21 cellular contexts compared by ENCODE assay signal in genomic region chr9:37413311-37413710, GRCh38. TPM values are rescaled to one million over a fixed set of nuclear protein-coding genes. Genes with fewer than 3 reads are reported as not detected.
DNase-seq lines count a peak whose midpoint lies in the region; TF ChIP-seq lines count a peak whose summit lies in the region.
"Had no signal": no experiment of that assay in that cellular context is flagged by ENCODE, and none has a peak within 500 bp of the region (broad histone marks: within the 10 kb centered on the region; RNA-seq: fewer than 3 reads in every experiment).

No MANE protein-coding gene starts in this region.

- H3K4me1 ChIP-seq in skeletal muscle tissue (ENCODE audit: control insufficient read depth in 3 of 3, insufficient read depth in 3 of 3, low read length in 3 of 3): peaks cover 23 to 29% (median 25%) of the 10 kb centered on the region in 3 donors
- peaks cover 28% of the 10 kb centered on the region for H3K4me1 ChIP-seq in CD4-positive, alpha-beta memory T cell (ENCODE audit: insufficient read depth, low read length)

- no peaks in the 10 kb centered on the region for H3K9me3 ChIP-seq in WERI-Rb-1 (ENCODE audit: severe bottlenecking)
- no peaks in the 10 kb centered on the region for H3K9me3 ChIP-seq in skeletal muscle tissue (ENCODE audit: control insufficient read depth in 3 of 3, low read length in 3 of 3)
- no peaks in the 10 kb centered on the region for H3K9me3 ChIP-seq in CD4-positive, alpha-beta memory T cell (ENCODE audit: control insufficient read depth in 1 of 2, low read length in 2 of 2)
- H3K9me3 ChIP-seq: HAP-1, stomach, upper lobe of left lung had no signal

- H3K36me3 ChIP-seq in WERI-Rb-1: no peaks in the 10 kb centered on the region
- no peaks in the 10 kb centered on the region for H3K36me3 ChIP-seq in skeletal muscle tissue (ENCODE audit: control insufficient read depth in 3 of 3, insufficient read depth in 3 of 3, low read length in 3 of 3)
- no peaks in the 10 kb centered on the region for H3K36me3 ChIP-seq in CD4-positive, alpha-beta memory T cell (ENCODE audit: insufficient read depth, low read length)
- H3K36me3 ChIP-seq: HAP-1, stomach, upper lobe of left lung had no signal

- H3K4me1 Mint-ChIP-seq in CD4-positive, alpha-beta memory T cell: peaks cover 19 to 34% (median 28%) of the 10 kb centered on the region in 4 donors

- no peak overlapping the region for H3K4me3 Mint-ChIP-seq in CD4-positive, alpha-beta memory T cell
- H3K4me3 Mint-ChIP-seq: central memory CD8-positive, alpha-beta T cell had no signal

- peak overlapping the region in 1 of 7 donors; percentile 18 for H3K27ac Mint-ChIP-seq in CD4-positive, alpha-beta memory T cell

- in situ Hi-C loops in GM13977 (cut with MboI; ENCODE audit: low pct_unique_long_range_greater_than_20kb, low sequenced_read_pairs, unreplicated experiment): no loop called here

- H3K27me3 ChIP-seq in WERI-Rb-1 (ENCODE audit: insufficient read depth, low read depth, severe bottlenecking) (no peaks in the 10 kb centered on the region), skeletal muscle tissue (ENCODE audit: control insufficient read depth in 3 of 3, insufficient read depth in 3 of 3, low read length in 3 of 3) (no peaks in the 10 kb centered on the region)
- H3K27me3 ChIP-seq in CD4-positive, alpha-beta memory T cell (ENCODE audit: insufficient read depth, low read length): no peaks in the 10 kb centered on the region
- H3K27me3 ChIP-seq: stomach, upper lobe of left lung had no signal

- DNase-seq in H4 (ENCODE audit: low spot score) (peak; percentile 42), WERI-Rb-1 (no peak), iris pigment epithelial cell (ENCODE audit: low read depth) (peak; percentile 23), GM13977 (ENCODE audit: low spot score) (no peak), epidermal melanocyte (ENCODE audit: insufficient read length, low spot score) (no peak)
- DNase-seq in CD4-positive, alpha-beta memory T cell: no peak
- no peak for DNase-seq in stimulated activated CD4-positive, alpha-beta T cell treated with anti-CD3 and anti-CD28 coated beads, Interleukin-15, amount 100 ng/mL, for 24 hours
- DNase-seq: activated CD4-positive, CD25-positive, alpha-beta regulatory T cell treated with anti-CD3 and anti-CD28 coated beads, Interleukin-2, amount 50 U/mL, for 72 hours; activated gamma-delta T cell; amygdala; effector CD8-positive, alpha-beta T cell; left colon; NCI-H1092; NCI-H2081 treated with DMSO at 0.1 percent for 48 hours; NCI-H526 treated with DMSO at 0.1 percent for 48 hours; OCI-M1; stomach; upper lobe of left lung had no signal

- H3K27ac ChIP-seq in WERI-Rb-1 (peak overlapping the region; percentile 72), skeletal muscle tissue (ENCODE audit: low read depth, low read length) (peak overlapping the region; percentile 45)
- no peak overlapping the region for H3K27ac ChIP-seq in CD4-positive, alpha-beta memory T cell (ENCODE audit: low read depth, low read length)
- H3K27ac ChIP-seq: upper lobe of left lung had no signal

- H3K27me3 Mint-ChIP-seq in CD4-positive, alpha-beta memory T cell: peaks cover 4 to 5% of the 10 kb centered on the region in 2 donors

- no peaks in the 10 kb centered on the region for H3K36me3 Mint-ChIP-seq in CD4-positive, alpha-beta memory T cell

- H3K9me3 Mint-ChIP-seq in CD4-positive, alpha-beta memory T cell: no peaks in the 10 kb centered on the region
- H3K9me3 Mint-ChIP-seq: central memory CD8-positive, alpha-beta T cell had no signal

- H3K4me3 ChIP-seq in WERI-Rb-1 (ENCODE audit: low read depth, low read length): peak overlapping the region; percentile 31; the same call in 1 of the 2 replicates
- H3K4me3 ChIP-seq in skeletal muscle tissue (ENCODE audit: low read length in 3 of 3): no peak overlapping the region
- H3K4me3 ChIP-seq in CD4-positive, alpha-beta memory T cell (ENCODE audit: low read length in 2 of 2): no peak overlapping the region
- H3K4me3 ChIP-seq: HAP-1, stomach, upper lobe of left lung had no signal

- peak overlapping the region in 1 of 3 donors; percentile 57 for H3K9ac ChIP-seq in skeletal muscle tissue (ENCODE audit: low read depth in 1 of 3, low read length in 3 of 3)

- POLR2A ChIA-PET in CD4-positive, alpha-beta memory T cell (lab: Charles Lee; ENCODE audit: partially characterized antibody): interaction anchor here (1.2 to 1.9 kb wide), 2 partner anchors 9 to 179 kb away, joined by 4 to 5 read pairs; partner anchors contain the start of genes GRHPR and TOMM5

- CTCF ChIA-PET in CD4-positive, alpha-beta memory T cell (lab: Charles Lee; ENCODE audit: partially characterized antibody): interaction anchor here (1.1 to 3.1 kb wide), 3 partner anchors 9 to 417 kb away, joined by 3 to 8 read pairs (median 6); partner anchors contain the start of gene GRHPR

- TF ChIP-seq CTCF in WERI-Rb-1 (IDR thresholded peaks at IDR 0.05; ENCODE audit: low read depth, low read length): no peak
- no peak for TF ChIP-seq CTCF in GM13977 (IDR thresholded peaks at IDR 0.05; ENCODE audit: extremely low read depth, insufficient read depth, missing control alignments)

- intact Hi-C loops in CD4-positive, alpha-beta memory T cell (cut with micrococcal nuclease): no loop called here

RNA-seq across cellular contexts. Expression of gene GRHPR, which starts 9.2 kb away (rescaled TPM):
- 172 and 191 TPM in 2 replicates for total RNA-seq in H4 (2014; rRNA removed; shearing (Covaris generic))
- 99.2 TPM for total RNA-seq in skeletal muscle tissue
- total RNA-seq in CD4-positive, alpha-beta memory T cell: 10 to 100 TPM; 57.2 TPM
- 100 to 1,000 TPM in 1 of 2 donors, 10 to 100 TPM in 1; 69.2 to 106 TPM for polyA plus RNA-seq in CD4-positive, alpha-beta memory T cell

RNA-seq across cellular contexts. Expression of gene ZBTB5, which starts 51.9 kb away (rescaled TPM):
- total RNA-seq in H4 (2014; rRNA removed; shearing (Covaris generic)): 13.6 and 14.6 TPM in 2 replicates
- 15.1 TPM for total RNA-seq in skeletal muscle tissue
- 10 to 100 TPM; 16.2 to 16.4 TPM for total RNA-seq in CD4-positive, alpha-beta memory T cell
- 1 to 10 TPM in 1 of 2 donors, under 1 TPM in 1; 0.29 to 1.5 TPM for polyA plus RNA-seq in CD4-positive, alpha-beta memory T cell

Comparison
In these comparisons a context has a peak if more than half of its experiments do, and no peak if none do; other contexts are left out.
1. DNase-seq: peak in H4 (single experiment) and iris pigment epithelial cell (single experiment); none in WERI-Rb-1 (single experiment), GM13977 (single experiment), epidermal melanocyte (single experiment), CD4-positive, alpha-beta memory T cell (0 of 5) and stimulated activated CD4-positive, alpha-beta T cell treated with anti-CD3 and anti-CD28 coated beads, Interleukin-15, amount 100 ng/mL, for 24 hours (single experiment).